ENCODE assay signal across 1 cellular context in the genomic region with DNA sequence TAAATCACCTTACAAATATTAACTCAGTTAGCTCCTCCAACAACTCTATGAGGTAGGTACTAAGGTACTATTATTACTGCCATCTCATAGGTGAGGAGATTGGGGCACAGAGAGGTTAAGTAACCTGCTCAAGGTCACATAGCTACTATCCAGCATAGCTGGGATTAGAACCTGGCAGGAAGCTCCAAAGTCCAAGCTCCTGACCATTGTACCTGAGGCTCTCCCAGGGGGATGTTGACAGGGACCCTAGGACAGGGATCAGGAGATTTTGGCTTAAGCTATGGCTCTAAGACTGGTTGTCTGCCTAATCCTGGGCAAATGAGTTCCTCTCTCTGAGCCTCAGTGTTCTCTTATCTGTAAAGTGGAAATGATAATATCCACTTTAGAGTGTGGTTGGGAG.
TF ChIP-seq lines count a peak whose summit lies in the region.

No MANE protein-coding gene starts in this region.

TF ChIP-seq in HepG2, 621 proteins besides CTCF, POLR2A, EP300 and RAD21 (continued from another document and continues in another):
- TF ChIP-seq, protein P1, sequence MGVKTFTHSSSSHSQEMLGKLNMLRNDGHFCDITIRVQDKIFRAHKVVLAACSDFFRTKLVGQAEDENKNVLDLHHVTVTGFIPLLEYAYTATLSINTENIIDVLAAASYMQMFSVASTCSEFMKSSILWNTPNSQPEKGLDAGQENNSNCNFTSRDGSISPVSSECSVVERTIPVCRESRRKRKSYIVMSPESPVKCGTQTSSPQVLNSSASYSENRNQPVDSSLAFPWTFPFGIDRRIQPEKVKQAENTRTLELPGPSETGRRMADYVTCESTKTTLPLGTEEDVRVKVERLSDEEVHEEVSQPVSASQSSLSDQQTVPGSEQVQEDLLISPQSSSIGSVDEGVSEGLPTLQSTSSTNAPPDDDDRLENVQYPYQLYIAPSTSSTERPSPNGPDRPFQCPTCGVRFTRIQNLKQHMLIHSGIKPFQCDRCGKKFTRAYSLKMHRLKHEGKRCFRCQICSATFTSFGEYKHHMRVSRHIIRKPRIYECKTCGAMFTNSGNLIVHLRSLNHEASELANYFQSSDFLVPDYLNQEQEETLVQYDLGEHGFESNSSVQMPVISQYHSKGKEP (CRISPR knock-in tag; IDR thresholded peaks at IDR 0.05), result no peak
- TF ChIP-seq SP1 (IDR thresholded peaks at IDR 0.05), result no peak
- no peak for TF ChIP-seq SP1 (CRISPR knock-in tag; IDR thresholded peaks at IDR 0.05)
- TF ChIP-seq TP53 (CRISPR knock-in tag; conservative IDR thresholded peaks at IDR 0.05), result no peak
- no peak for TF ChIP-seq ZNF329 (CRISPR knock-in tag; IDR thresholded peaks at IDR 0.05; ENCODE audit: low read depth)
- no peak for TF ChIP-seq ZNF24 (IDR thresholded peaks at IDR 0.05)
- TF ChIP-seq, protein P2, sequence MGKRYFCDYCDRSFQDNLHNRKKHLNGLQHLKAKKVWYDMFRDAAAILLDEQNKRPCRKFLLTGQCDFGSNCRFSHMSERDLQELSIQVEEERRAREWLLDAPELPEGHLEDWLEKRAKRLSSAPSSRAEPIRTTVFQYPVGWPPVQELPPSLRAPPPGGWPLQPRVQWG (CRISPR knock-in tag; IDR thresholded peaks at IDR 0.05; ENCODE audit: borderline replicate concordance, low read depth), result no peak
- no peak for TF ChIP-seq ZNF577 (CRISPR knock-in tag; IDR thresholded peaks at IDR 0.05; ENCODE audit: borderline replicate concordance, low read depth)
- no peak for TF ChIP-seq ZNF670 (CRISPR knock-in tag; IDR thresholded peaks at IDR 0.05; ENCODE audit: borderline replicate concordance)
- no peak for TF ChIP-seq FOSL1 (CRISPR knock-in tag; IDR thresholded peaks at IDR 0.05; ENCODE audit: borderline replicate concordance)
- TF ChIP-seq, protein P3, sequence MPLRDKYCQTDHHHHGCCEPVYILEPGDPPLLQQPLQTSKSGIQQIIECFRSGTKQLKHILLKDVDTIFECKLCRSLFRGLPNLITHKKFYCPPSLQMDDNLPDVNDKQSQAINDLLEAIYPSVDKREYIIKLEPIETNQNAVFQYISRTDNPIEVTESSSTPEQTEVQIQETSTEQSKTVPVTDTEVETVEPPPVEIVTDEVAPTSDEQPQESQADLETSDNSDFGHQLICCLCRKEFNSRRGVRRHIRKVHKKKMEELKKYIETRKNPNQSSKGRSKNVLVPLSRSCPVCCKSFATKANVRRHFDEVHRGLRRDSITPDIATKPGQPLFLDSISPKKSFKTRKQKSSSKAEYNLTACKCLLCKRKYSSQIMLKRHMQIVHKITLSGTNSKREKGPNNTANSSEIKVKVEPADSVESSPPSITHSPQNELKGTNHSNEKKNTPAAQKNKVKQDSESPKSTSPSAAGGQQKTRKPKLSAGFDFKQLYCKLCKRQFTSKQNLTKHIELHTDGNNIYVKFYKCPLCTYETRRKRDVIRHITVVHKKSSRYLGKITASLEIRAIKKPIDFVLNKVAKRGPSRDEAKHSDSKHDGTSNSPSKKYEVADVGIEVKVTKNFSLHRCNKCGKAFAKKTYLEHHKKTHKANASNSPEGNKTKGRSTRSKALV (CRISPR knock-in tag; IDR thresholded peaks at IDR 0.05), result no peak
- TF ChIP-seq ZNF292 (CRISPR knock-in tag; IDR thresholded peaks at IDR 0.05; ENCODE audit: borderline replicate concordance, low read depth), result no peak
- TF ChIP-seq, protein P4, sequence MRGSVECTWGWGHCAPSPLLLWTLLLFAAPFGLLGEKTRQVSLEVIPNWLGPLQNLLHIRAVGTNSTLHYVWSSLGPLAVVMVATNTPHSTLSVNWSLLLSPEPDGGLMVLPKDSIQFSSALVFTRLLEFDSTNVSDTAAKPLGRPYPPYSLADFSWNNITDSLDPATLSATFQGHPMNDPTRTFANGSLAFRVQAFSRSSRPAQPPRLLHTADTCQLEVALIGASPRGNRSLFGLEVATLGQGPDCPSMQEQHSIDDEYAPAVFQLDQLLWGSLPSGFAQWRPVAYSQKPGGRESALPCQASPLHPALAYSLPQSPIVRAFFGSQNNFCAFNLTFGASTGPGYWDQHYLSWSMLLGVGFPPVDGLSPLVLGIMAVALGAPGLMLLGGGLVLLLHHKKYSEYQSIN (CRISPR knock-in tag; IDR thresholded peaks at IDR 0.05; ENCODE audit: borderline replicate concordance), result no peak
- TF ChIP-seq ASH2L (IDR thresholded peaks at IDR 0.05; ENCODE audit: insufficient read length, low read depth, low read length), result no peak
- TF ChIP-seq ZNF10 (CRISPR knock-in tag; IDR thresholded peaks at IDR 0.05; ENCODE audit: borderline replicate concordance, low read depth), result no peak
- TF ChIP-seq, protein P5, sequence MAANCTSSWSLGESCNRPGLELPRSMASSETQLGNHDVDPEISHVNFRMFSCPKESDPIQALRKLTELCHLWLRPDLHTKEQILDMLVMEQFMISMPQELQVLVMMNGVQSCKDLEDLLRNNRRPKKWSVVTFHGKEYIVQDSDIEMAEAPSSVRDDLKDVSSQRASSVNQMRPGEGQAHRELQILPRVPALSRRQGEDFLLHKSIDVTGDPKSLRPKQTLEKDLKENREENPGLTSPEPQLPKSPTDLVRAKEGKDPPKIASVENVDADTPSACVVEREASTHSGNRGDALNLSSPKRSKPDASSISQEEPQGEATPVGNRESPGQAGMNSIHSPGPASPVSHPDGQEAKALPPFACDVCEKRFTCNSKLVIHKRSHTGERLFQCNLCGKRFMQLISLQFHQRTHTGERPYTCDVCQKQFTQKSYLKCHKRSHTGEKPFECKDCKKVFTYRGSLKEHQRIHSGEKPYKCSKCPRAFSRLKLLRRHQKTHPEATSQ (CRISPR knock-in tag; IDR thresholded peaks at IDR 0.05; ENCODE audit: borderline replicate concordance), result no peak
- TF ChIP-seq, protein P6, sequence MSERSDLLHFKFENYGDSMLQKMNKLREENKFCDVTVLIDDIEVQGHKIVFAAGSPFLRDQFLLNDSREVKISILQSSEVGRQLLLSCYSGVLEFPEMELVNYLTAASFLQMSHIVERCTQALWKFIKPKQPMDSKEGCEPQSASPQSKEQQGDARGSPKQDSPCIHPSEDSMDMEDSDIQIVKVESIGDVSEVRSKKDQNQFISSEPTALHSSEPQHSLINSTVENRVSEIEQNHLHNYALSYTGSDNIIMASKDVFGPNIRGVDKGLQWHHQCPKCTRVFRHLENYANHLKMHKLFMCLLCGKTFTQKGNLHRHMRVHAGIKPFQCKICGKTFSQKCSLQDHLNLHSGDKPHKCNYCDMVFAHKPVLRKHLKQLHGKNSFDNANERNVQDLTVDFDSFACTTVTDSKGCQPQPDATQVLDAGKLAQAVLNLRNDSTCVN (CRISPR knock-in tag; IDR thresholded peaks at IDR 0.05; ENCODE audit: borderline replicate concordance), result no peak
- TF ChIP-seq NFRKB (IDR thresholded peaks at IDR 0.05), result no peak
- no peak for TF ChIP-seq EEA1 (CRISPR knock-in tag; IDR thresholded peaks at IDR 0.05; ENCODE audit: borderline replicate concordance)
- no peak for TF ChIP-seq KLF15 (CRISPR knock-in tag; IDR thresholded peaks at IDR 0.05; ENCODE audit: borderline replicate concordance)
- no peak for TF ChIP-seq ZNF430 (CRISPR knock-in tag; IDR thresholded peaks at IDR 0.05)
- TF ChIP-seq RBM22 (optimal IDR thresholded peaks at IDR 0.05; ENCODE audit: low read length), result no peak
- no peak for TF ChIP-seq MLLT10 (CRISPR knock-in tag; IDR thresholded peaks at IDR 0.05)
- TF ChIP-seq FOXA1 (IDR thresholded peaks at IDR 0.05), result no peak
- TF ChIP-seq FOXA1 (CRISPR knock-in tag; IDR thresholded peaks at IDR 0.05), result peak; percentile 51; the same call in 1 of the 2 replicates
- TF ChIP-seq ZNF556 (CRISPR knock-in tag; IDR thresholded peaks at IDR 0.05; ENCODE audit: borderline replicate concordance), result no peak
- no peak for TF ChIP-seq HNRNPK (IDR thresholded peaks at IDR 0.05; ENCODE audit: low read depth, low read length, poor library complexity, severe bottlenecking)
- peak; percentile 6; the same call in 1 of the 2 replicates for TF ChIP-seq NFYC (CRISPR knock-in tag; IDR thresholded peaks at IDR 0.05)
- TF ChIP-seq MAFF (IDR thresholded peaks at IDR 0.05; ENCODE audit: low read depth, low read length), result no peak
- no peak for TF ChIP-seq HES4 (CRISPR knock-in tag; IDR thresholded peaks at IDR 0.05; ENCODE audit: borderline replicate concordance)
- no peak for TF ChIP-seq HOXA9 (CRISPR knock-in tag; IDR thresholded peaks at IDR 0.05; ENCODE audit: borderline replicate concordance)
- TF ChIP-seq FOXK1 (CRISPR knock-in tag; IDR thresholded peaks at IDR 0.05; ENCODE audit: borderline replicate concordance, low read depth), result no peak
- no peak for TF ChIP-seq TCF12 (IDR thresholded peaks at IDR 0.05)
- TF ChIP-seq TCF12 (CRISPR knock-in tag; IDR thresholded peaks at IDR 0.05), result no peak
- TF ChIP-seq NFKB2 (CRISPR knock-in tag; IDR thresholded peaks at IDR 0.05; ENCODE audit: borderline replicate concordance), result no peak
- no peak for TF ChIP-seq ARNTL (CRISPR knock-in tag; IDR thresholded peaks at IDR 0.05)
- TF ChIP-seq ZNF282 (IDR thresholded peaks at IDR 0.05; ENCODE audit: partially characterized antibody), result no peak
- TF ChIP-seq, protein P7, sequence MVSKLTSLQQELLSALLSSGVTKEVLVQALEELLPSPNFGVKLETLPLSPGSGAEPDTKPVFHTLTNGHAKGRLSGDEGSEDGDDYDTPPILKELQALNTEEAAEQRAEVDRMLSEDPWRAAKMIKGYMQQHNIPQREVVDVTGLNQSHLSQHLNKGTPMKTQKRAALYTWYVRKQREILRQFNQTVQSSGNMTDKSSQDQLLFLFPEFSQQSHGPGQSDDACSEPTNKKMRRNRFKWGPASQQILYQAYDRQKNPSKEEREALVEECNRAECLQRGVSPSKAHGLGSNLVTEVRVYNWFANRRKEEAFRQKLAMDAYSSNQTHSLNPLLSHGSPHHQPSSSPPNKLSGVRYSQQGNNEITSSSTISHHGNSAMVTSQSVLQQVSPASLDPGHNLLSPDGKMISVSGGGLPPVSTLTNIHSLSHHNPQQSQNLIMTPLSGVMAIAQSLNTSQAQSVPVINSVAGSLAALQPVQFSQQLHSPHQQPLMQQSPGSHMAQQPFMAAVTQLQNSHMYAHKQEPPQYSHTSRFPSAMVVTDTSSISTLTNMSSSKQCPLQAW (CRISPR knock-in tag; IDR thresholded peaks at IDR 0.05), result peak; percentile 42; the same call in 1 of the 2 replicates
- TF ChIP-seq ZFP82 (CRISPR knock-in tag; IDR thresholded peaks at IDR 0.05; ENCODE audit: borderline replicate concordance), result no peak
- TF ChIP-seq MXI1 (IDR thresholded peaks at IDR 0.05; ENCODE audit: borderline replicate concordance, low read depth, low read length), result no peak
- TF ChIP-seq TCF7 (IDR thresholded peaks at IDR 0.05; ENCODE audit: low read depth), result no peak
- TF ChIP-seq, protein P8, sequence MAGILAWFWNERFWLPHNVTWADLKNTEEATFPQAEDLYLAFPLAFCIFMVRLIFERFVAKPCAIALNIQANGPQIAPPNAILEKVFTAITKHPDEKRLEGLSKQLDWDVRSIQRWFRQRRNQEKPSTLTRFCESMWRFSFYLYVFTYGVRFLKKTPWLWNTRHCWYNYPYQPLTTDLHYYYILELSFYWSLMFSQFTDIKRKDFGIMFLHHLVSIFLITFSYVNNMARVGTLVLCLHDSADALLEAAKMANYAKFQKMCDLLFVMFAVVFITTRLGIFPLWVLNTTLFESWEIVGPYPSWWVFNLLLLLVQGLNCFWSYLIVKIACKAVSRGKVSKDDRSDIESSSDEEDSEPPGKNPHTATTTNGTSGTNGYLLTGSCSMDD (CRISPR knock-in tag; IDR thresholded peaks at IDR 0.05), result no peak
- TF ChIP-seq RBAK (CRISPR knock-in tag; IDR thresholded peaks at IDR 0.05), result no peak
- TF ChIP-seq, protein P9, sequence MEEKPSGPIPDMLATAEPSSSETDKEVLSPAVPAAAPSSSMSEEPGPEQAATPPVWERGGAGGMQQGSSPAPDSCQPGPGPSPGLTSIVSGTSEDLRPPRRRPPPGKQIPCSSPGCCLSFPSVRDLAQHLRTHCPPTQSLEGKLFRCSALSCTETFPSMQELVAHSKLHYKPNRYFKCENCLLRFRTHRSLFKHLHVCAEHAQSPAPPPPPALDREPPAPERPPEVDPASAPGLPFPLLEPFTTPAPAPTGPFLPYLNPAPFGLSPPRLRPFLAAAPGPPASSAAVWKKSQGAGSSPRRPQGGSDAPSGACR (CRISPR knock-in tag; IDR thresholded peaks at IDR 0.05), result no peak
- no peak for TF ChIP-seq ZFYVE20 (CRISPR knock-in tag; IDR thresholded peaks at IDR 0.05; ENCODE audit: borderline replicate concordance, low read depth)
- TF ChIP-seq, protein P10, sequence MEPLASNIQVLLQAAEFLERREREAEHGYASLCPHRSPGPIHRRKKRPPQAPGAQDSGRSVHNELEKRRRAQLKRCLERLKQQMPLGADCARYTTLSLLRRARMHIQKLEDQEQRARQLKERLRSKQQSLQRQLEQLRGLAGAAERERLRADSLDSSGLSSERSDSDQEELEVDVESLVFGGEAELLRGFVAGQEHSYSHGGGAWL (CRISPR knock-in tag; IDR thresholded peaks at IDR 0.05), result no peak
- no peak for TF ChIP-seq PRMT3 (CRISPR knock-in tag; IDR thresholded peaks at IDR 0.05; ENCODE audit: borderline replicate concordance, low read depth)
- TF ChIP-seq ZNF446 (CRISPR knock-in tag; IDR thresholded peaks at IDR 0.05), result no peak
- TF ChIP-seq DNMT1 (CRISPR knock-in tag; IDR thresholded peaks at IDR 0.05), result no peak
- peak; percentile 71 for TF ChIP-seq HDAC1 (CRISPR knock-in tag; IDR thresholded peaks at IDR 0.05)
- TF ChIP-seq XRCC5 (optimal IDR thresholded peaks at IDR 0.05; ENCODE audit: low read length), result no peak
- TF ChIP-seq, protein P11, sequence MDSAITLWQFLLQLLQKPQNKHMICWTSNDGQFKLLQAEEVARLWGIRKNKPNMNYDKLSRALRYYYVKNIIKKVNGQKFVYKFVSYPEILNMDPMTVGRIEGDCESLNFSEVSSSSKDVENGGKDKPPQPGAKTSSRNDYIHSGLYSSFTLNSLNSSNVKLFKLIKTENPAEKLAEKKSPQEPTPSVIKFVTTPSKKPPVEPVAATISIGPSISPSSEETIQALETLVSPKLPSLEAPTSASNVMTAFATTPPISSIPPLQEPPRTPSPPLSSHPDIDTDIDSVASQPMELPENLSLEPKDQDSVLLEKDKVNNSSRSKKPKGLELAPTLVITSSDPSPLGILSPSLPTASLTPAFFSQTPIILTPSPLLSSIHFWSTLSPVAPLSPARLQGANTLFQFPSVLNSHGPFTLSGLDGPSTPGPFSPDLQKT (CRISPR knock-in tag; IDR thresholded peaks at IDR 0.05; ENCODE audit: borderline replicate concordance), result no peak
- TF ChIP-seq TBX2 (CRISPR knock-in tag; IDR thresholded peaks at IDR 0.05; ENCODE audit: borderline replicate concordance), result 0 out of 2 replicates have a peak, but pooled peaks have one; percentile 30
- TF ChIP-seq, protein P12, sequence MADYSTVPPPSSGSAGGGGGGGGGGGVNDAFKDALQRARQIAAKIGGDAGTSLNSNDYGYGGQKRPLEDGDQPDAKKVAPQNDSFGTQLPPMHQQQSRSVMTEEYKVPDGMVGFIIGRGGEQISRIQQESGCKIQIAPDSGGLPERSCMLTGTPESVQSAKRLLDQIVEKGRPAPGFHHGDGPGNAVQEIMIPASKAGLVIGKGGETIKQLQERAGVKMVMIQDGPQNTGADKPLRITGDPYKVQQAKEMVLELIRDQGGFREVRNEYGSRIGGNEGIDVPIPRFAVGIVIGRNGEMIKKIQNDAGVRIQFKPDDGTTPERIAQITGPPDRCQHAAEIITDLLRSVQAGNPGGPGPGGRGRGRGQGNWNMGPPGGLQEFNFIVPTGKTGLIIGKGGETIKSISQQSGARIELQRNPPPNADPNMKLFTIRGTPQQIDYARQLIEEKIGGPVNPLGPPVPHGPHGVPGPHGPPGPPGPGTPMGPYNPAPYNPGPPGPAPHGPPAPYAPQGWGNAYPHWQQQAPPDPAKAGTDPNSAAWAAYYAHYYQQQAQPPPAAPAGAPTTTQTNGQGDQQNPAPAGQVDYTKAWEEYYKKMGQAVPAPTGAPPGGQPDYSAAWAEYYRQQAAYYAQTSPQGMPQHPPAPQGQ (CRISPR knock-in tag; IDR thresholded peaks at IDR 0.05; ENCODE audit: borderline replicate concordance), result no peak
- no peak for TF ChIP-seq SIN3B (IDR thresholded peaks at IDR 0.05; ENCODE audit: low read length)
